8 cellular contexts compared by ENCODE assay signal in the genomic region with DNA sequence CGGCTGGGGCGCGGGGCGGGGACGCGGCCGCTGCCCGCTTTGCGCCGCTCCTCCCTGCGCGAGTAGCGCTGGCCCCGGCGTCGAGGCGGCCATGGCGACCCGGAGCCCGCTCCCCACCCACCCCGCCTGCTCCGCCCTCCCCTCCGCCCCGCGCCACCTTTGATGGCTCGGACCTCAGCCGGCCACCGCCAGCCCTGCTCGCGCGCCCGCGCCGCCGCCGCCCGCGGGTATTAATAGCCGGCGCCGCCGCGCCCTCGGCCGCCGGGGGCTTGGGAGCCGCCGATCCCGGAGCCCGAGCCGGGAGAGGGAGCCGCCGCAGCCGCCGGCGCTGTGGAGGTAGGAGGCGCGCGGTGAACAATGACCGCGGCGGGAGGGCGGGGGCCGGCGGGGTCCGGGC. TPM values are rescaled to one million over a fixed set of nuclear protein-coding genes. Genes with fewer than 3 reads are reported as not detected.
A peak's percentile ranks its signal among the peaks of the same experiment; 100 is the strongest.
DNase-seq lines count a peak whose midpoint lies in the region; ATAC-seq and TF ChIP-seq lines count a peak whose summit lies in the region.

No MANE protein-coding gene starts in this region.

- peak overlapping the region; percentile 90; the same call in 1 of the 2 replicates for H3K27ac ChIP-seq in IMR-90 (ENCODE audit: insufficient read depth, low read length)
- H3K27ac ChIP-seq in heart left ventricle, result peak overlapping the region in 11 of 12 donors; percentile 42 to 78 (median 72)

- no peak overlapping the region for H3K56ac ChIP-seq in IMR-90 (ENCODE audit: extremely low read depth, insufficient read depth, low read length)

- no peak overlapping the region for H3K27ac Mint-ChIP-seq in activated T-cell treated with anti-CD3 and anti-CD28 coated beads, Interleukin-2, amount 50 U/mL, for 24 hours
- peak overlapping the region; percentile 18 for H3K27ac Mint-ChIP-seq in stimulated activated memory B cell treated with anti-CD40 and anti-IgM and Interleukin-4, amounts not matched to agents 10 μg/mL and 1 μg/mL and 100 μg/mL, for 72 hours

- dilution Hi-C loops in IMR-90 (cut with HindIII; ENCODE audit: low sequenced_read_pairs, unreplicated experiment), result no loop called here

- peak overlapping the region; percentile 73 for H2AK9ac ChIP-seq in IMR-90 (replicated peaks; ENCODE audit: low read depth, low read length, poor library complexity)

- H3K4ac ChIP-seq in IMR-90 (ENCODE audit: low read depth, low read length), result no peak overlapping the region; the same call in 1 of the 2 replicates

- WGBS in IMR-90 (ENCODE audit: extremely low coverage in 2 of 2, insufficient read length in 1 of 2), 2 experiments, result 0% methylated on average over 24 of the region's 66 CpGs; no CpG with 5 or more reads in 1 of the 2 experiments
- WGBS in heart left ventricle, 4 donors, result 0 to 5% (median 1%) methylated on average over 1 to 66 of the region's 66 CpGs

- no peaks in the 10 kb centered on the region for H3K9me3 Mint-ChIP-seq in activated T-cell treated with anti-CD3 and anti-CD28 coated beads, Interleukin-2, amount 50 U/mL, for 4 hours
- H3K9me3 Mint-ChIP-seq in activated T-cell treated with anti-CD3 and anti-CD28 coated beads, Interleukin-2, amount 50 U/mL, for 24 hours, result no peaks in the 10 kb centered on the region
- H3K9me3 Mint-ChIP-seq in stimulated activated memory B cell treated with anti-CD40 and anti-IgM and Interleukin-4, amounts not matched to agents 10 μg/mL and 1 μg/mL and 100 μg/mL, for 72 hours, result no peaks in the 10 kb centered on the region

- no peak overlapping the region for H3K4me3 Mint-ChIP-seq in activated T-cell treated with anti-CD3 and anti-CD28 coated beads, Interleukin-2, amount 50 U/mL, for 4 hours
- no peak overlapping the region for H3K4me3 Mint-ChIP-seq in activated T-cell treated with anti-CD3 and anti-CD28 coated beads, Interleukin-2, amount 50 U/mL, for 24 hours
- no peak overlapping the region for H3K4me3 Mint-ChIP-seq in stimulated activated memory B cell treated with anti-CD40 and anti-IgM and Interleukin-4, amounts not matched to agents 10 μg/mL and 1 μg/mL and 100 μg/mL, for 72 hours

- no peak for TF ChIP-seq CTCF in IMR-90 (conservative IDR thresholded peaks at IDR 0.05; ENCODE audit: low read depth, low read length)
- no peak for TF ChIP-seq CTCF in heart left ventricle (IDR thresholded peaks at IDR 0.05)

- no peak overlapping the region for H2AK5ac ChIP-seq in IMR-90 (ENCODE audit: low read depth, low read length)

- no peak overlapping the region for H3K23ac ChIP-seq in IMR-90 (ENCODE audit: low read depth, low read length)

- H3K79me1 ChIP-seq in IMR-90 (ENCODE audit: low read depth in 1 of 2, low read length in 2 of 2), result peaks cover 7 to 27% of the 10 kb centered on the region in 2 experiments; a peak in 3 of 4 replicates

- H4K8ac ChIP-seq in IMR-90 (ENCODE audit: low read depth in 2 of 2, low read length in 2 of 2), result no peak overlapping the region

- no peak overlapping the region for H3K4me2 ChIP-seq in IMR-90 (ENCODE audit: low read depth, low read length)

- H2BK15ac ChIP-seq in IMR-90 (ENCODE audit: low read depth, low read length), result no peak overlapping the region

- no peak for DNase-seq in activated T-cell treated with anti-CD3 and anti-CD28 coated beads, Interleukin-2, amount 50 U/mL, for 4 hours
- no peak for DNase-seq in activated T-cell treated with anti-CD3 and anti-CD28 coated beads, Interleukin-2, amount 50 U/mL, for 24 hours
- DNase-seq in IMR-90, result no peak
- peak in 4 of 5 donors; percentile 48 to 76 (median 64) for DNase-seq in heart left ventricle
- DNase-seq in effector CD4-positive, alpha-beta T cell, result no peak
- DNase-seq in activated CD4-positive, alpha-beta T cell treated with anti-CD3 and anti-CD28 coated beads for 4 hours, result no peak
- DNase-seq in activated effector memory CD4-positive, alpha-beta T cell treated with Interleukin-2 at 50 U/mL for 16 hours, result no peak

- H2BK20ac ChIP-seq in IMR-90 (ENCODE audit: low read depth, low read length), result no peak overlapping the region

- H3K4me3 ChIP-seq in IMR-90 (ENCODE audit: insufficient read depth, low read depth, low read length), result peak overlapping the region; percentile 95
- H3K4me3 ChIP-seq in heart left ventricle, result peak overlapping the region; percentile 43 to 99 (median 68)

- no peak overlapping the region for H3K14ac ChIP-seq in IMR-90 (replicated peaks; ENCODE audit: low read depth, low read length)

- TF ChIP-seq POLR2A in IMR-90 (IDR thresholded peaks at IDR 0.05; ENCODE audit: low read depth, low read length), result peak; percentile 3; the same call in 1 of the 2 replicates
- TF ChIP-seq POLR2A in heart left ventricle (IDR thresholded peaks at IDR 0.05), result no peak

- POLR2A ChIA-PET in IMR-90 (lab: Charles Lee; ENCODE audit: unreplicated experiment), result no interaction called here

- ATAC-seq in activated T-cell treated with anti-CD3 and anti-CD28 coated beads, Interleukin-2, amount 50 U/mL, for 4 hours, result peak; percentile 41 to 50
- ATAC-seq in IMR-90 (ENCODE audit: low read depth) (peak; percentile 70), heart left ventricle (peak; percentile 35 to 62 (median 48))
- peak; percentile 13 for ATAC-seq in stimulated activated memory B cell treated with anti-CD40 and anti-IgM and Interleukin-4, amounts not matched to agents 10 μg/mL and 1 μg/mL and 100 μg/mL, for 72 hours

- peaks cover 7% of the 10 kb centered on the region for H3K9me1 ChIP-seq in IMR-90 (ENCODE audit: insufficient read depth, low read length)

- peaks cover 37% of the 10 kb centered on the region for H4K20me1 ChIP-seq in IMR-90 (ENCODE audit: insufficient read depth, low read length)

- intact Hi-C loops in IMR-90 (cut with micrococcal nuclease), result loop anchor here (5.0 to 10.0 kb wide), 5 partner anchors 112 to 532 kb away; no protein-coding TSS in a partner anchor
- intact Hi-C loops in heart left ventricle (cut with DNase I), result loop anchor here (2.0 to 10.0 kb wide), 14 partner anchors 72 to 532 kb away; partner anchors contain the start of gene STK24 (in 1 of the 10)

- H3K27me3 Mint-ChIP-seq in activated T-cell treated with anti-CD3 and anti-CD28 coated beads, Interleukin-2, amount 50 U/mL, for 4 hours (ENCODE audit: low read depth), result peaks cover 62% of the 10 kb centered on the region
- peaks cover 73% of the 10 kb centered on the region for H3K27me3 Mint-ChIP-seq in activated T-cell treated with anti-CD3 and anti-CD28 coated beads, Interleukin-2, amount 50 U/mL, for 24 hours
- peaks cover 63% of the 10 kb centered on the region for H3K27me3 Mint-ChIP-seq in stimulated activated memory B cell treated with anti-CD40 and anti-IgM and Interleukin-4, amounts not matched to agents 10 μg/mL and 1 μg/mL and 100 μg/mL, for 72 hours

- no peak overlapping the region for H3K18ac ChIP-seq in IMR-90 (ENCODE audit: low read depth, low read length)

- in situ Hi-C loops in IMR-90 (cut with MboI; ENCODE audit: low sequenced_read_pairs), result loop anchor here (10.0 to 25.0 kb wide), 4 partner anchors 252 to 694 kb away; no protein-coding TSS in a partner anchor

- H2AFZ ChIP-seq in IMR-90 (replicated peaks; ENCODE audit: low read length, poor library complexity), result peak overlapping the region; percentile 89

- H3K36me3 ChIP-seq in IMR-90 (ENCODE audit: control insufficient read depth, insufficient read depth, low read length) (no peaks in the 10 kb centered on the region), heart left ventricle (no peaks in the 10 kb centered on the region)

- no peaks in the 10 kb centered on the region; the same call in 1 of the 2 replicates for H3K27me3 ChIP-seq in IMR-90 (ENCODE audit: control insufficient read depth, insufficient read depth, low read length)
- H3K27me3 ChIP-seq in heart left ventricle, result peaks cover 0 to 31% (median 0%) of the 10 kb centered on the region in 9 donors

- peak overlapping the region; percentile 77 for H2BK5ac ChIP-seq in IMR-90 (ENCODE audit: low read depth, low read length, poor library complexity, severe bottlenecking)

- CTCF ChIA-PET in IMR-90 (lab: Yijun Ruan, JAX), result no interaction called here

- no TSS peak for BruUV-seq in IMR-90 (replicated peaks; lab: Mats Ljungman, UMichigan)

- no peaks in the 10 kb centered on the region for H3K36me3 Mint-ChIP-seq in activated T-cell treated with anti-CD3 and anti-CD28 coated beads, Interleukin-2, amount 50 U/mL, for 4 hours (ENCODE audit: insufficient read depth)
- H3K36me3 Mint-ChIP-seq in activated T-cell treated with anti-CD3 and anti-CD28 coated beads, Interleukin-2, amount 50 U/mL, for 24 hours (ENCODE audit: low read depth), result no peaks in the 10 kb centered on the region
- no peaks in the 10 kb centered on the region for H3K36me3 Mint-ChIP-seq in stimulated activated memory B cell treated with anti-CD40 and anti-IgM and Interleukin-4, amounts not matched to agents 10 μg/mL and 1 μg/mL and 100 μg/mL, for 72 hours

- no peak overlapping the region for H2BK120ac ChIP-seq in IMR-90 (ENCODE audit: low read depth, low read length)

- H4K5ac ChIP-seq in IMR-90 (ENCODE audit: low read depth, low read length), result no peak overlapping the region

- H3K4me1 ChIP-seq in IMR-90 (ENCODE audit: control insufficient read depth, insufficient read depth, low read length), result peaks cover 8% of the 10 kb centered on the region
- peaks cover 0 to 30% (median 17%) of the 10 kb centered on the region in 12 donors for H3K4me1 ChIP-seq in heart left ventricle

- no peak overlapping the region for H4K91ac ChIP-seq in IMR-90 (ENCODE audit: insufficient read depth, low read depth, low read length)

- no peaks in the 10 kb centered on the region for H3K9me3 ChIP-seq in IMR-90 (ENCODE audit: control insufficient read depth, insufficient read depth, low read length)
- no peaks in the 10 kb centered on the region for H3K9me3 ChIP-seq in heart left ventricle

- H3K9ac ChIP-seq in IMR-90 (ENCODE audit: low read depth, low read length), result peak overlapping the region; percentile 100

- no peak for TF ChIP-seq RAD21 in IMR-90 (IDR thresholded peaks at IDR 0.05; ENCODE audit: low read length)

- peaks cover 11% of the 10 kb centered on the region for H3K4me1 Mint-ChIP-seq in activated T-cell treated with anti-CD3 and anti-CD28 coated beads, Interleukin-2, amount 50 U/mL, for 4 hours (ENCODE audit: low read depth)
- peaks cover 9% of the 10 kb centered on the region for H3K4me1 Mint-ChIP-seq in activated T-cell treated with anti-CD3 and anti-CD28 coated beads, Interleukin-2, amount 50 U/mL, for 24 hours (ENCODE audit: low read depth)
- peaks cover 17% of the 10 kb centered on the region for H3K4me1 Mint-ChIP-seq in stimulated activated memory B cell treated with anti-CD40 and anti-IgM and Interleukin-4, amounts not matched to agents 10 μg/mL and 1 μg/mL and 100 μg/mL, for 72 hours

RNA-seq across cellular contexts. Expression of gene FARP1, which starts 0.3 kb away (rescaled TPM):
- total RNA-seq in activated T-cell treated with anti-CD3 and anti-CD28 coated beads, Interleukin-2, amount 50 U/mL, for 4 hours, result under 1 TPM; 0.45 to 0.86 (median 0.63) TPM
- total RNA-seq in IMR-90 (2012; rRNA removed) (48.3 and 57.0 TPM in 2 replicates), heart left ventricle (10 to 100 TPM in 8 of 9 donors, 1 to 10 TPM in 1; 9.4 to 51.8 (median 28.0) TPM)
- polyA plus RNA-seq in IMR-90 (2012; rRNA removed) (32.6 and 39.6 TPM in 2 replicates), heart left ventricle (10 to 100 TPM in 1 of 2 donors, 1 to 10 TPM in 1; 7.7 to 18.4 TPM)
- polyA plus RNA-seq in IMR-90 (2012; cell fraction: cytosol; rRNA removed), result 25.4 and 27.9 TPM in 2 replicates
- 49.5 and 91.9 TPM in 2 replicates for polyA plus RNA-seq in IMR-90 (2012; cell fraction: nucleus; rRNA removed; ENCODE audit: low replicate concordance)

RNA-seq across cellular contexts. Expression of gene RNF113B, which starts 33.9 kb away (rescaled TPM):
- total RNA-seq in activated T-cell treated with anti-CD3 and anti-CD28 coated beads, Interleukin-2, amount 50 U/mL, for 4 hours, result not detected
- not detected in 2 replicates for total RNA-seq in IMR-90 (2012; rRNA removed)
- polyA plus RNA-seq in IMR-90 (2012; rRNA removed), result not detected in 2 replicates
- not detected in 2 replicates for polyA plus RNA-seq in IMR-90 (2012; cell fraction: cytosol; rRNA removed)
- not detected in 2 replicates for polyA plus RNA-seq in IMR-90 (2012; cell fraction: nucleus; rRNA removed; ENCODE audit: low replicate concordance)
- total RNA-seq in heart left ventricle, result not detected
- not detected for polyA plus RNA-seq in heart left ventricle

Comparison
In these comparisons a context has a peak if more than half of its experiments do, and no peak if none do; other contexts are left out.
1. ATAC-seq: peak in every context shown above with its lines; median percentile 70 in IMR-90; 48 in heart left ventricle; 46 in activated T-cell treated with anti-CD3 and anti-CD28 coated beads, Interleukin-2, amount 50 U/mL, for 4 hours; 13 in stimulated activated memory B cell treated with anti-CD40 and anti-IgM and Interleukin-4, amounts not matched to agents 10 μg/mL and 1 μg/mL and 100 μg/mL, for 72 hours.
2. DNase-seq: peak in heart left ventricle (4 of 5); none in activated T-cell treated with anti-CD3 and anti-CD28 coated beads, Interleukin-2, amount 50 U/mL, for 4 hours (single experiment), activated T-cell treated with anti-CD3 and anti-CD28 coated beads, Interleukin-2, amount 50 U/mL, for 24 hours (single experiment), IMR-90 (single experiment), effector CD4-positive, alpha-beta T cell (single experiment), activated CD4-positive, alpha-beta T cell treated with anti-CD3 and anti-CD28 coated beads for 4 hours (0 of 2) and activated effector memory CD4-positive, alpha-beta T cell treated with Interleukin-2 at 50 U/mL for 16 hours (single experiment).
3. RNA of gene FARP1, which starts 0.3 kb away (total RNA-seq): 48.3 to 57.0 TPM in IMR-90 and 9.4 to 51.8 TPM in heart left ventricle; 0.45 to 0.86 TPM in activated T-cell treated with anti-CD3 and anti-CD28 coated beads, Interleukin-2, amount 50 U/mL, for 4 hours; every median in the first group is over 4 times any median in the second.